In genomic region chr1:5906116-5906515, GRCh38 we compare ENCODE assay signal across 16 cellular contexts.
A peak's percentile ranks its signal among the peaks of the same experiment; 100 is the strongest.
DNase-seq lines count a peak whose midpoint lies in the region; ATAC-seq and TF ChIP-seq lines count a peak whose summit lies in the region.
"Had no signal": no experiment of that assay in that cellular context is flagged by ENCODE, and none has a peak within 500 bp of the region (broad histone marks: within the 10 kb centered on the region; RNA-seq: fewer than 3 reads in every experiment).

No MANE protein-coding gene starts in this region.

- H3K36me3 ChIP-seq in osteoblast (ENCODE audit: insufficient read depth, low read length): peaks cover 5% of the 10 kb centered on the region

- DNase-seq in activated effector memory CD4-positive, alpha-beta T cell treated with anti-CD3 and anti-CD28 coated beads, Interleukin-2, amount 50 U/mL, for 16 hours: peak; percentile 33
- DNase-seq in activated effector memory CD4-positive, alpha-beta T cell treated with Interleukin-2 at 50 U/mL for 16 hours: no peak
- DNase-seq in coronary artery (ENCODE audit: low spot score) (peak; percentile 41), osteoblast (ENCODE audit: insufficient read length, low spot score, missing footprints) (peak; percentile 57), ureter (ENCODE audit: low spot score) (peak; percentile 27)
- DNase-seq: 8988T; AML-193; Caco-2; CD8-positive, alpha-beta memory T cell; DMS53; GF-D8 had no signal

- TF ChIP-seq CTCF in coronary artery (IDR thresholded peaks at IDR 0.05) (no peak), osteoblast (IDR thresholded peaks at IDR 0.05; ENCODE audit: extremely low read depth, low read depth, low read length) (no peak)

- no peaks in the 10 kb centered on the region for H3K79me2 ChIP-seq in osteoblast (ENCODE audit: insufficient read depth, low read length)

- H3K4me3 ChIP-seq in coronary artery (no peak overlapping the region), osteoblast (ENCODE audit: insufficient read depth, low read length) (no peak overlapping the region)
- H3K4me3 ChIP-seq: BLaER1 had no signal

- no peak overlapping the region for H3K4me2 ChIP-seq in osteoblast (ENCODE audit: insufficient read depth, low read length)
- H3K4me2 ChIP-seq: BLaER1 had no signal

- no peaks in the 10 kb centered on the region for H3K9me3 ChIP-seq in osteoblast (ENCODE audit: low read depth, low read length)
- H3K9me3 ChIP-seq: BLaER1, Caco-2 had no signal

- no peak for ATAC-seq in GM21423 (IDR thresholded peaks at IDR 0.05; ENCODE audit: unreplicated experiment)
- ATAC-seq in HG03342 (IDR thresholded peaks at IDR 0.05; ENCODE audit: unreplicated experiment): no peak
- ATAC-seq: HCT116 had no signal

- no peak overlapping the region for H2AFZ ChIP-seq in osteoblast (ENCODE audit: low read length)

- H3K27me3 ChIP-seq in osteoblast (ENCODE audit: insufficient read depth, low read length): no peaks in the 10 kb centered on the region
- H3K27me3 ChIP-seq: BLaER1 had no signal

- no peaks in the 10 kb centered on the region for H3K4me1 ChIP-seq in osteoblast (ENCODE audit: insufficient read depth, low read length)
- H3K4me1 ChIP-seq: Caco-2 had no signal

- H3K27ac ChIP-seq in coronary artery: no peak overlapping the region
- no peak overlapping the region for H3K27ac ChIP-seq in osteoblast (ENCODE audit: low read depth, low read length)
- H3K27ac ChIP-seq: HL-60 had no signal

- peaks cover 2% of the 10 kb centered on the region for H4K20me1 ChIP-seq in osteoblast (ENCODE audit: insufficient read depth, low read length)
- H4K20me1 ChIP-seq: BLaER1 had no signal
